Comparison of ENCODE assay signal across 8 cellular contexts in the genomic region with DNA sequence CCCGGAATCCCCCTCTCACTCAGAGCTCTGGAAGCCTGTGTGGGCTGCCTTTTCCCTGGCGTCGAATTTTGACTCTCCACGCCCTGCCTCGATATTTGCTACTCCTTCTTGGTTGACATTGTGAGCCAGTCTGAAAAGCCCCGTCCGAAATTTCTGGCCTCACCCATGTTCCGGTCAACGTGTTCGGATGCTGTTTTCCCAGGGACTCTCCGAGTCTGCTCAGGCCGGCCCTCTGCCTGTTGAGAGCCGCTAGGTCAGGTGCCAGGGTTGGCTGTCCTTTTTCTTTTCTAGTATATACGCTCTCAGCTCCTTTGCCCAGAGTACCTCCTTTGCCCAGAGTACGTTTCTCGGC. TPM values are rescaled to one million over a fixed set of nuclear protein-coding genes. Genes with fewer than 3 reads are reported as not detected.
DNase-seq lines count a peak whose midpoint lies in the region; ATAC-seq and TF ChIP-seq lines count a peak whose summit lies in the region.

No MANE protein-coding gene starts in this region.

- TF ChIP-seq CTCF in Peyer's patch (IDR thresholded peaks at IDR 0.05): peak in 4 of 6 experiments; percentile 18 to 50 (median 37)
- TF ChIP-seq CTCF in stomach (IDR thresholded peaks at IDR 0.05): peak in 5 of 7 experiments; percentile 14 to 55 (median 29)

- no peak for ATAC-seq in activated CD4-positive, alpha-beta T cell treated with anti-CD3 and anti-CD28 coated beads for 36 hours
- peak; percentile 4 for ATAC-seq in HG02870 (IDR thresholded peaks at IDR 0.05; ENCODE audit: unreplicated experiment)

- H3K9me3 ChIP-seq in Peyer's patch (no peaks in the 10 kb centered on the region), stomach (no peaks in the 10 kb centered on the region)

- peak overlapping the region; percentile 84 for H3K27ac Mint-ChIP-seq in activated CD4-positive, alpha-beta T cell treated with anti-CD3 and anti-CD28 coated beads for 36 hours

- TF ChIP-seq POLR2A in Peyer's patch (IDR thresholded peaks at IDR 0.05) (no peak), stomach (IDR thresholded peaks at IDR 0.05) (no peak)

- H3K4me3 ChIP-seq in Peyer's patch: peak overlapping the region; percentile 68 to 93 (median 89)
- H3K4me3 ChIP-seq in stomach: peak overlapping the region; percentile 83 to 87 (median 86)

- no peak for TF ChIP-seq EP300 in stomach (IDR thresholded peaks at IDR 0.05)

- no peaks in the 10 kb centered on the region for H3K9me3 Mint-ChIP-seq in activated CD4-positive, alpha-beta T cell treated with anti-CD3 and anti-CD28 coated beads for 36 hours (ENCODE audit: low read depth)

- CTCF ChIA-PET in activated CD4-positive, alpha-beta T cell treated with anti-CD3 and anti-CD28 coated beads for 36 hours (lab: Charles Lee): interaction anchor here (0.6 to 1.1 kb wide), 2 partner anchors 14 to 81 kb away, joined by 3 to 4 read pairs; a partner anchor contains a TSS

- H3K4me1 ChIP-seq in Peyer's patch (peaks cover 0 to 8% (median 0%) of the 10 kb centered on the region in 4 donors), stomach (peaks cover 16 to 27% (median 21%) of the 10 kb centered on the region in 4 donors)

- POLR2A ChIA-PET in activated CD4-positive, alpha-beta T cell treated with anti-CD3 and anti-CD28 coated beads for 36 hours (lab: Charles Lee): interaction anchor here (0.7 kb wide), 1 partner anchor 582 kb away, joined by 3 read pairs; no protein-coding TSS in a partner anchor

- H3K4me3 Mint-ChIP-seq in activated CD4-positive, alpha-beta T cell treated with anti-CD3 and anti-CD28 coated beads for 36 hours: peak overlapping the region; percentile 84

- H3K36me3 Mint-ChIP-seq in activated CD4-positive, alpha-beta T cell treated with anti-CD3 and anti-CD28 coated beads for 36 hours (ENCODE audit: low read depth): peaks cover 20% of the 10 kb centered on the region

- H3K36me3 ChIP-seq in Peyer's patch: no peaks in the 10 kb centered on the region
- H3K36me3 ChIP-seq in stomach: no peaks in the 10 kb centered on the region

- intact Hi-C loops in activated CD4-positive, alpha-beta T cell treated with anti-CD3 and anti-CD28 coated beads for 36 hours (cut with DNase I, micrococcal nuclease): loop anchor here (2.0 to 10.0 kb wide), 11 partner anchors 59 to 1267 kb away; a partner anchor contains a TSS
- intact Hi-C loops in stomach (cut with DNase I; ENCODE audit: low total_unique reads): no loop called here

- WGBS in stomach, 5 donors: 5 to 8% (median 6%) methylated on average over 16 of the region's 16 CpGs

- H3K27me3 ChIP-seq in Peyer's patch (no peaks in the 10 kb centered on the region), stomach (no peaks in the 10 kb centered on the region)

- H3K27ac ChIP-seq in Peyer's patch (peak overlapping the region in 2 of 4 donors; percentile 92 to 98), stomach (peak overlapping the region in 4 of 5 donors; percentile 76 to 97 (median 88))

- no peak for DNase-seq in activated CD4-positive, alpha-beta T cell treated with anti-CD3 and anti-CD28 coated beads for 36 hours
- DNase-seq in activated CD4-positive, alpha-beta T cell treated with anti-CD3 and anti-CD28 coated beads, Interleukin-2, amount 50 U/mL, for 48 hours: no peak
- DNase-seq in Peyer's patch (peak in 2 of 3 donors; percentile 62 to 69), dedifferentiated amniotic fluid mesenchymal stem cell (ENCODE audit: extremely low spot score) (peak; percentile 71), left kidney (ENCODE audit: low read depth, low spot score) (peak; percentile 89), stomach (peak; percentile 50), activated gamma-delta T cell (lab: John Stamatoyannopoulos, UW) (no peak)

- peaks cover 5% of the 10 kb centered on the region for H3K27me3 Mint-ChIP-seq in activated CD4-positive, alpha-beta T cell treated with anti-CD3 and anti-CD28 coated beads for 36 hours

- peaks cover 33% of the 10 kb centered on the region for H3K4me1 Mint-ChIP-seq in activated CD4-positive, alpha-beta T cell treated with anti-CD3 and anti-CD28 coated beads for 36 hours

RNA-seq across cellular contexts. Expression of a gene that starts 6.8 kb away (rescaled TPM):
- total RNA-seq in activated CD4-positive, alpha-beta T cell treated with anti-CD3 and anti-CD28 coated beads for 36 hours: 10 to 100 TPM; 15.2 to 16.2 TPM
- total RNA-seq in Peyer's patch (10 to 100 TPM in 3 of 4 donors, 1 to 10 TPM in 1; 9.5 to 30.5 (median 18.8) TPM), stomach (10 to 100 TPM in 4 of 5 donors, 1 to 10 TPM in 1; 8.1 to 41.5 (median 21.6) TPM)
- polyA plus RNA-seq in stomach: 1 to 10 TPM in 1 of 3 donors, under 1 TPM in 2; 0.61 to 2.0 (median 0.62) TPM

Comparison
In these comparisons a context has a peak if more than half of its experiments do, and no peak if none do; other contexts are left out.
1. DNase-seq: peak in Peyer's patch (2 of 3), dedifferentiated amniotic fluid mesenchymal stem cell (single experiment), left kidney (single experiment) and stomach (single experiment); none in activated CD4-positive, alpha-beta T cell treated with anti-CD3 and anti-CD28 coated beads for 36 hours (single experiment), activated CD4-positive, alpha-beta T cell treated with anti-CD3 and anti-CD28 coated beads, Interleukin-2, amount 50 U/mL, for 48 hours (0 of 2) and activated gamma-delta T cell (single experiment).